In the genomic region with DNA sequence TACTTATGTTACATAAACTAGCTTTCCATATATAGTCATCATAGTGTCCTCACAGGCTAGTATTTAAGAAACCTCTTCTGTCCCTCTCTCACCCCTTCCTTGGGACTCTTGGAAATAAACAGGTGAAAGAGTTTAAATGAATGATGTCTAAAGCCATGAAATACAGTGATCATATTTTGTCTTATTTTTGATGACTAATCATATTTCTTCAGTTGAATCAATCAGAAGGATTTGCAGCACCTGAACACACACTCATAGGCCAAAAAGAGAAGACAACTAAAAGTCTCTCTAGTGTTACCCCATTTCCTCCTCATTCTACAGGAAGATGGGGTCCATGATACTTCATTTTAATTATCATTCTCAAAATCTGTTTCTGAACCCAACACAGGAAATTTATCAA, we compare ENCODE assay signal across 28 cellular contexts.
"Had no signal": no experiment of that assay in that cellular context is flagged by ENCODE, and none has a peak within 500 bp of the region (broad histone marks: within the 10 kb centered on the region; RNA-seq: fewer than 3 reads in every experiment).

No MANE protein-coding gene starts in this region.

- H3K9ac ChIP-seq: SK-N-SH had no signal

- H3K36me3 ChIP-seq: breast epithelium, Peyer's patch, SJCRH30 had no signal

- DNase-seq: activated CD4-positive, alpha-beta T cell treated with anti-CD3 and anti-CD28 coated beads, Interleukin-2, amount 50 U/mL, for 1 hour; activated CD4-positive, CD25-positive, alpha-beta regulatory T cell; activated CD8-positive, alpha-beta memory T cell treated with anti-CD3 and anti-CD28 coated beads for 24 hours; activated effector memory CD4-positive, alpha-beta T cell treated with anti-CD3 and anti-CD28 coated beads, Interleukin-2, amount 50 U/mL, for 16 hours; activated naive CD4-positive, alpha-beta T cell treated with Interleukin-2 at 50 U/mL for 16 hours; activated T-cell treated with anti-CD3 and anti-CD28 coated beads, Interleukin-2, amount 50 U/mL, for 4 hours; aorta; caudate nucleus; Kasumi-1; NCI-H1092 treated with DMSO at 0.1 percent for 48 hours; NCI-H1417 treated with DMSO at 0.1 percent for 48 hours; NCI-H1694; NCI-H2029; NCI-H2107; NCI-H345; NCI-H510A; NCI-H69; NK-92 treated with Interleukin-12 subunit alpha and Interleukin-12 subunit beta, amount 100 ng/mL, for 24 hours; Peyer's patch; Right ventricle myocardium superior; SJCRH30; SK-N-SH; T-helper 1 cell had no signal

- ATAC-seq: activated T-cell treated with anti-CD3 and anti-CD28 coated beads, Interleukin-2, amount 50 U/mL, for 4 hours had no signal

- H3K27ac Mint-ChIP-seq: activated naive CD4-positive, alpha-beta T cell treated with anti-CD3 and anti-CD28 coated beads, Interleukin-2, amount 50 U/mL, for 72 hours had no signal

- H3K4me3 Mint-ChIP-seq: activated T-cell treated with anti-CD3 and anti-CD28 coated beads, Interleukin-2, amount 50 U/mL, for 4 hours had no signal

- H3K9me3 Mint-ChIP-seq: activated T-cell treated with anti-CD3 and anti-CD28 coated beads, Interleukin-2, amount 50 U/mL, for 4 hours had no signal

- H3K9me3 ChIP-seq: breast epithelium, Peyer's patch, SJCRH30, SK-N-SH had no signal

- H3K4me2 ChIP-seq: SK-N-SH had no signal

- H3K27me3 ChIP-seq: breast epithelium, Peyer's patch, SJCRH30 had no signal

- H3K9me2 ChIP-seq: SK-N-SH had no signal

- H3K4me1 ChIP-seq: breast epithelium, Peyer's patch, SJCRH30 had no signal

- H3K27ac ChIP-seq: breast epithelium, coronary artery, Peyer's patch, RWPE1, SJCRH30, VCaP had no signal

- H3K4me3 ChIP-seq: breast epithelium, coronary artery, Peyer's patch, SJCRH30 had no signal
